Comparison of ENCODE assay signal across 26 cellular contexts in genomic region chr11:21771097-21771496, GRCh38.
A peak's percentile ranks its signal among the peaks of the same experiment; 100 is the strongest.
DNase-seq lines count a peak whose midpoint lies in the region; ATAC-seq, FAIRE-seq and TF ChIP-seq lines count a peak whose summit lies in the region.
"Had no signal": no experiment of that assay in that cellular context is flagged by ENCODE, and none has a peak within 500 bp of the region (broad histone marks: within the 10 kb centered on the region; RNA-seq: fewer than 3 reads in every experiment).

No MANE protein-coding gene starts in this region.

- FAIRE-seq in HTR-8/SVneo (lab: Jason Lieb, UNC), result no peak
- FAIRE-seq: astrocyte had no signal

- DNase-seq in NCI-H1417 (lab: John Stamatoyannopoulos, UW) (peak in 2 of 3 experiments; percentile 15 to 59), NCI-H1417 treated with DMSO at 0.1 percent for 48 hours (lab: John Stamatoyannopoulos, UW) (no peak), NCI-H748 (lab: John Stamatoyannopoulos, UW; ENCODE audit: unreplicated experiment) (peak; percentile 46), foreskin melanocyte (peak; percentile 32), renal cortical epithelial cell (ENCODE audit: low read depth) (peak; percentile 38), ureter (ENCODE audit: low spot score) (no peak), HTR-8/SVneo (ENCODE audit: insufficient read length, low spot score) (no peak)
- DNase-seq: activated CD4-positive, alpha-beta T cell treated with anti-CD3 and anti-CD28 coated beads for 4 hours; activated effector memory CD4-positive, alpha-beta T cell treated with Interleukin-2 at 50 U/mL for 16 hours; activated naive CD8-positive, alpha-beta T cell treated with anti-CD3 and anti-CD28 coated beads for 36 hours; activated T-cell treated with anti-CD3 and anti-CD28 coated beads for 4 hours; AML-193; CD4-positive, alpha-beta memory T cell; dermis blood vessel endothelial cell; DMS 273 treated with DMSO at 0.1 percent for 48 hours; H7; islet precursor cell; natural killer cell; NCI-H1436; NCI-H2171 treated with DMSO at 0.1 percent for 48 hours; NCI-H82; retina; Right ventricle myocardium superior had no signal

- ATAC-seq in SK-N-SH treated with all-trans-retinoic acid at 6 μM for 48 hours, result no peak
- ATAC-seq: gastroesophageal sphincter, natural killer cell had no signal

TF ChIP-seq in SK-N-SH treated with all-trans-retinoic acid at 6 μM for 48 hours, 23 proteins besides CTCF, POLR2A, EP300 and RAD21:
- TF ChIP-seq ZNF565 (CRISPR knock-in tag; conservative IDR thresholded peaks at IDR 0.05; ENCODE audit: low read depth) (no peak), CSDC2 (CRISPR knock-in tag; IDR thresholded peaks at IDR 0.05) (no peak), GLIS3 (CRISPR knock-in tag; IDR thresholded peaks at IDR 0.05) (no peak), BACH2 (CRISPR knock-in tag; IDR thresholded peaks at IDR 0.05; ENCODE audit: borderline replicate concordance) (no peak), TOX (CRISPR knock-in tag; IDR thresholded peaks at IDR 0.05; ENCODE audit: borderline replicate concordance) (no peak), PPARA (CRISPR knock-in tag; IDR thresholded peaks at IDR 0.05; ENCODE audit: borderline replicate concordance) (no peak), ZNF8 (CRISPR knock-in tag; IDR thresholded peaks at IDR 0.05) (no peak), ZNF70 (CRISPR knock-in tag; IDR thresholded peaks at IDR 0.05) (no peak), ZC3H10 (CRISPR knock-in tag; IDR thresholded peaks at IDR 0.05) (no peak), SNAI2 (CRISPR knock-in tag; IDR thresholded peaks at IDR 0.05) (no peak), ZFP30 (CRISPR knock-in tag; IDR thresholded peaks at IDR 0.05) (no peak), PATZ1 (CRISPR knock-in tag; IDR thresholded peaks at IDR 0.05; ENCODE audit: borderline replicate concordance) (no peak), OSR1 (CRISPR knock-in tag; IDR thresholded peaks at IDR 0.05) (no peak), ZFP3 (CRISPR knock-in tag; IDR thresholded peaks at IDR 0.05) (no peak), ARNTL (CRISPR knock-in tag; IDR thresholded peaks at IDR 0.05; ENCODE audit: borderline replicate concordance, low read depth) (no peak), RARB (CRISPR knock-in tag; IDR thresholded peaks at IDR 0.05) (no peak)
- TF ChIP-seq, protein P1, sequence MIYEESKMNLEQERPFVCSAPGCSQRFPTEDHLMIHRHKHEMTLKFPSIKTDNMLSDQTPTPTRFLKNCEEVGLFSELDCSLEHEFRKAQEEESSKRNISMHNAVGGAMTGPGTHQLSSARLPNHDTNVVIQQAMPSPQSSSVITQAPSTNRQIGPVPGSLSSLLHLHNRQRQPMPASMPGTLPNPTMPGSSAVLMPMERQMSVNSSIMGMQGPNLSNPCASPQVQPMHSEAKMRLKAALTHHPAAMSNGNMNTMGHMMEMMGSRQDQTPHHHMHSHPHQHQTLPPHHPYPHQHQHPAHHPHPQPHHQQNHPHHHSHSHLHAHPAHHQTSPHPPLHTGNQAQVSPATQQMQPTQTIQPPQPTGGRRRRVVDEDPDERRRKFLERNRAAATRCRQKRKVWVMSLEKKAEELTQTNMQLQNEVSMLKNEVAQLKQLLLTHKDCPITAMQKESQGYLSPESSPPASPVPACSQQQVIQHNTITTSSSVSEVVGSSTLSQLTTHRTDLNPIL (CRISPR knock-in tag; IDR thresholded peaks at IDR 0.05; ENCODE audit: low read depth), result no peak
- TF ChIP-seq, protein P2, sequence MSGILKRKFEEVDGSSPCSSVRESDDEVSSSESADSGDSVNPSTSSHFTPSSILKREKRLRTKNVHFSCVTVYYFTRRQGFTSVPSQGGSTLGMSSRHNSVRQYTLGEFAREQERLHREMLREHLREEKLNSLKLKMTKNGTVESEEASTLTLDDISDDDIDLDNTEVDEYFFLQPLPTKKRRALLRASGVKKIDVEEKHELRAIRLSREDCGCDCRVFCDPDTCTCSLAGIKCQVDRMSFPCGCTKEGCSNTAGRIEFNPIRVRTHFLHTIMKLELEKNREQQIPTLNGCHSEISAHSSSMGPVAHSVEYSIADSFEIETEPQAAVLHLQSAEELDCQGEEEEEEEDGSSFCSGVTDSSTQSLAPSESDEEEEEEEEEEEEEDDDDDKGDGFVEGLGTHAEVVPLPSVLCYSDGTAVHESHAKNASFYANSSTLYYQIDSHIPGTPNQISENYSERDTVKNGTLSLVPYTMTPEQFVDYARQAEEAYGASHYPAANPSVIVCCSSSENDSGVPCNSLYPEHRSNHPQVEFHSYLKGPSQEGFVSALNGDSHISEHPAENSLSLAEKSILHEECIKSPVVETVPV (CRISPR knock-in tag; IDR thresholded peaks at IDR 0.05), result no peak
- TF ChIP-seq, protein P3, sequence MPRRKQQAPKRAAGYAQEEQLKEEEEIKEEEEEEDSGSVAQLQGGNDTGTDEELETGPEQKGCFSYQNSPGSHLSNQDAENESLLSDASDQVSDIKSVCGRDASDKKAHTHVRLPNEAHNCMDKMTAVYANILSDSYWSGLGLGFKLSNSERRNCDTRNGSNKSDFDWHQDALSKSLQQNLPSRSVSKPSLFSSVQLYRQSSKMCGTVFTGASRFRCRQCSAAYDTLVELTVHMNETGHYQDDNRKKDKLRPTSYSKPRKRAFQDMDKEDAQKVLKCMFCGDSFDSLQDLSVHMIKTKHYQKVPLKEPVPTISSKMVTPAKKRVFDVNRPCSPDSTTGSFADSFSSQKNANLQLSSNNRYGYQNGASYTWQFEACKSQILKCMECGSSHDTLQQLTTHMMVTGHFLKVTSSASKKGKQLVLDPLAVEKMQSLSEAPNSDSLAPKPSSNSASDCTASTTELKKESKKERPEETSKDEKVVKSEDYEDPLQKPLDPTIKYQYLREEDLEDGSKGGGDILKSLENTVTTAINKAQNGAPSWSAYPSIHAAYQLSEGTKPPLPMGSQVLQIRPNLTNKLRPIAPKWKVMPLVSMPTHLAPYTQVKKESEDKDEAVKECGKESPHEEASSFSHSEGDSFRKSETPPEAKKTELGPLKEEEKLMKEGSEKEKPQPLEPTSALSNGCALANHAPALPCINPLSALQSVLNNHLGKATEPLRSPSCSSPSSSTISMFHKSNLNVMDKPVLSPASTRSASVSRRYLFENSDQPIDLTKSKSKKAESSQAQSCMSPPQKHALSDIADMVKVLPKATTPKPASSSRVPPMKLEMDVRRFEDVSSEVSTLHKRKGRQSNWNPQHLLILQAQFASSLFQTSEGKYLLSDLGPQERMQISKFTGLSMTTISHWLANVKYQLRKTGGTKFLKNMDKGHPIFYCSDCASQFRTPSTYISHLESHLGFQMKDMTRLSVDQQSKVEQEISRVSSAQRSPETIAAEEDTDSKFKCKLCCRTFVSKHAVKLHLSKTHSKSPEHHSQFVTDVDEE (CRISPR knock-in tag; IDR thresholded peaks at IDR 0.05), result no peak

Comparison
In these comparisons a context has a peak if more than half of its experiments do, and no peak if none do; other contexts are left out.
1. DNase-seq: peak in NCI-H1417 (2 of 3), NCI-H748 (single experiment), foreskin melanocyte (single experiment) and renal cortical epithelial cell (single experiment); none in NCI-H1417 treated with DMSO at 0.1 percent for 48 hours (single experiment), ureter (single experiment) and HTR-8/SVneo (single experiment).